Comparison of ENCODE assay signal across 19 cellular contexts in the genomic region with DNA sequence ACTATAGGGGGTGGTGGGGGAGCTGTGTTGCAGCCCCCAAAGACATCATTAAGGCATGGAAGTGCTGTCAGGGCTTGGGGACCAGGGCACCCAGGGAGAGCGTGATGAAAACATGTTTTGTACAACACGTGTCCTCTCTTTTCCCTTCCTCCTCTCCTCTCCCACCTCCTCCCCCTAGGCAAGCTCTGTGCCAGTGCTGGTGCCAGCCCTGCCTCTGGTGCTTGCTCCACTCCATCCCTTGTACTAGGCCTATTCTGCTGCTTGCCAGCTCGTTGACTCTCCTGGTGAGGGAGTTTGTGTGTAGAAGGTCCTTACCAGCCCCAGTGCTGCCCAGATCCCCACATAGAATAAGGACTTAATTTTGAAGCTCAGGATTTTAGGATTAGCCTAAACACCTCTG. TPM values are rescaled to one million over a fixed set of nuclear protein-coding genes. Genes with fewer than 3 reads are reported as not detected.
DNase-seq lines count a peak whose midpoint lies in the region; ATAC-seq, FAIRE-seq and TF ChIP-seq lines count a peak whose summit lies in the region.
"Had no signal": no experiment of that assay in that cellular context is flagged by ENCODE, and none has a peak within 500 bp of the region (broad histone marks: within the 10 kb centered on the region; RNA-seq: fewer than 3 reads in every experiment).

No MANE protein-coding gene starts in this region.

- no peaks in the 10 kb centered on the region for H3K9me3 Mint-ChIP-seq in stimulated activated naive CD8-positive, alpha-beta T cell treated with anti-CD3 and anti-CD28 coated beads, Interleukin-15, Interleukin-2, amounts not matched to agents 100 ng/mL and 50 ng/mL, for 24 hours
- no peaks in the 10 kb centered on the region for H3K9me3 Mint-ChIP-seq in stimulated activated naive CD8-positive, alpha-beta T cell treated with anti-CD3 and anti-CD28 coated beads, Interleukin-15, amount 100 ng/mL, for 72 hours
- no peaks in the 10 kb centered on the region for H3K9me3 Mint-ChIP-seq in activated T-helper 17 cell treated with anti-CD3 and anti-CD28 coated beads, Interleukin-2, amount 50 U/mL, for 72 hours
- H3K9me3 Mint-ChIP-seq in mesothelial cell of epicardium (no peaks in the 10 kb centered on the region), endothelial cell (ENCODE audit: unreplicated experiment) (no peaks in the 10 kb centered on the region)
- H3K9me3 Mint-ChIP-seq: activated naive CD4-positive, alpha-beta T cell treated with anti-CD3 and anti-CD28 coated beads, Interleukin-2, amount 50 U/mL, for 72 hours had no signal

- ATAC-seq in stimulated activated naive CD8-positive, alpha-beta T cell treated with anti-CD3 and anti-CD28 coated beads, Interleukin-15, amount 100 ng/mL, for 72 hours = no peak
- no peak for ATAC-seq in activated T-helper 17 cell treated with anti-CD3 and anti-CD28 coated beads, Interleukin-2, amount 50 U/mL, for 72 hours (replicated peaks)
- no peak for ATAC-seq in GM18868 (IDR thresholded peaks at IDR 0.05; ENCODE audit: unreplicated experiment)
- ATAC-seq: activated CD4-positive, CD25-positive, alpha-beta regulatory T cell treated with anti-CD3 and anti-CD28 coated beads, Interleukin-2, amount 50 U/mL, for 24 hours; activated naive CD4-positive, alpha-beta T cell treated with anti-CD3 and anti-CD28 coated beads, Interleukin-2, amount 50 U/mL, for 72 hours; heart left ventricle had no signal

- H3K36me3 Mint-ChIP-seq in stimulated activated naive CD8-positive, alpha-beta T cell treated with anti-CD3 and anti-CD28 coated beads, Interleukin-15, Interleukin-2, amounts not matched to agents 100 ng/mL and 50 ng/mL, for 24 hours (ENCODE audit: low read depth) = no peaks in the 10 kb centered on the region
- H3K36me3 Mint-ChIP-seq in activated T-helper 17 cell treated with anti-CD3 and anti-CD28 coated beads, Interleukin-2, amount 50 U/mL, for 72 hours (ENCODE audit: low read depth) = peaks cover 7% of the 10 kb centered on the region
- no peaks in the 10 kb centered on the region for H3K36me3 Mint-ChIP-seq in mesothelial cell of epicardium
- peaks cover 3% of the 10 kb centered on the region for H3K36me3 Mint-ChIP-seq in endothelial cell (ENCODE audit: low read depth, unreplicated experiment)
- H3K36me3 Mint-ChIP-seq: activated naive CD4-positive, alpha-beta T cell treated with anti-CD3 and anti-CD28 coated beads, Interleukin-2, amount 50 U/mL, for 72 hours had no signal

- H3K27ac Mint-ChIP-seq in stimulated activated naive CD8-positive, alpha-beta T cell treated with anti-CD3 and anti-CD28 coated beads, Interleukin-15, Interleukin-2, amounts not matched to agents 100 ng/mL and 50 ng/mL, for 24 hours = peak overlapping the region; percentile 87
- H3K27ac Mint-ChIP-seq in stimulated activated naive CD8-positive, alpha-beta T cell treated with anti-CD3 and anti-CD28 coated beads, Interleukin-15, amount 100 ng/mL, for 72 hours = no peak overlapping the region
- H3K27ac Mint-ChIP-seq in activated T-helper 17 cell treated with anti-CD3 and anti-CD28 coated beads, Interleukin-2, amount 50 U/mL, for 72 hours = peak overlapping the region; percentile 94
- peak overlapping the region; percentile 65 for H3K27ac Mint-ChIP-seq in mesothelial cell of epicardium
- no peak overlapping the region for H3K27ac Mint-ChIP-seq in endothelial cell (ENCODE audit: unreplicated experiment)

- no peaks in the 10 kb centered on the region for H3K27me3 Mint-ChIP-seq in stimulated activated naive CD8-positive, alpha-beta T cell treated with anti-CD3 and anti-CD28 coated beads, Interleukin-15, Interleukin-2, amounts not matched to agents 100 ng/mL and 50 ng/mL, for 24 hours
- H3K27me3 Mint-ChIP-seq in stimulated activated naive CD8-positive, alpha-beta T cell treated with anti-CD3 and anti-CD28 coated beads, Interleukin-15, amount 100 ng/mL, for 72 hours = no peaks in the 10 kb centered on the region
- no peaks in the 10 kb centered on the region for H3K27me3 Mint-ChIP-seq in activated T-helper 17 cell treated with anti-CD3 and anti-CD28 coated beads, Interleukin-2, amount 50 U/mL, for 72 hours
- H3K27me3 Mint-ChIP-seq in mesothelial cell of epicardium (ENCODE audit: low read depth) (no peaks in the 10 kb centered on the region), endothelial cell (ENCODE audit: unreplicated experiment) (peaks cover 11% of the 10 kb centered on the region)

- FAIRE-seq in frontal cortex (lab: Jason Lieb, UNC) = no peak
- FAIRE-seq: keratinocyte had no signal

- DNase-seq in stimulated activated naive CD8-positive, alpha-beta T cell treated with anti-CD3 and anti-CD28 coated beads, Interleukin-15, amount 100 ng/mL, for 72 hours = no peak
- DNase-seq in mesothelial cell of epicardium (ENCODE audit: low spot score in 2 of 2, unreplicated experiment in 2 of 2) = no peak
- no peak for DNase-seq in activated naive CD4-positive, alpha-beta T cell treated with Interleukin-2 at 50 U/mL for 16 hours
- no peak for DNase-seq in frontal cortex (ENCODE audit: low spot score in 2 of 2)
- no peak for DNase-seq in endothelial cell (ENCODE audit: low spot score)
- DNase-seq: brain microvascular endothelial cell; Caco-2; dorsolateral prefrontal cortex; heart left ventricle; NCI-H146; SIG-M5; stimulated activated naive CD4-positive, alpha-beta T cell had no signal

- no peak overlapping the region for H3K4me3 Mint-ChIP-seq in stimulated activated naive CD8-positive, alpha-beta T cell treated with anti-CD3 and anti-CD28 coated beads, Interleukin-15, Interleukin-2, amounts not matched to agents 100 ng/mL and 50 ng/mL, for 24 hours
- no peak overlapping the region for H3K4me3 Mint-ChIP-seq in stimulated activated naive CD8-positive, alpha-beta T cell treated with anti-CD3 and anti-CD28 coated beads, Interleukin-15, amount 100 ng/mL, for 72 hours
- H3K4me3 Mint-ChIP-seq in activated T-helper 17 cell treated with anti-CD3 and anti-CD28 coated beads, Interleukin-2, amount 50 U/mL, for 72 hours = peak overlapping the region; percentile 86
- H3K4me3 Mint-ChIP-seq in mesothelial cell of epicardium (no peak overlapping the region), endothelial cell (ENCODE audit: unreplicated experiment) (no peak overlapping the region)

- TF ChIP-seq CTCF in mesothelial cell of epicardium (IDR thresholded peaks at IDR 0.05; ENCODE audit: unreplicated experiment) = no peak
- no peak for TF ChIP-seq CTCF in endothelial cell (IDR thresholded peaks at IDR 0.05; ENCODE audit: unreplicated experiment)

- H3K4me1 Mint-ChIP-seq in stimulated activated naive CD8-positive, alpha-beta T cell treated with anti-CD3 and anti-CD28 coated beads, Interleukin-15, Interleukin-2, amounts not matched to agents 100 ng/mL and 50 ng/mL, for 24 hours (ENCODE audit: low read depth) = peaks cover 63% of the 10 kb centered on the region
- peaks cover 63% of the 10 kb centered on the region for H3K4me1 Mint-ChIP-seq in stimulated activated naive CD8-positive, alpha-beta T cell treated with anti-CD3 and anti-CD28 coated beads, Interleukin-15, amount 100 ng/mL, for 72 hours
- peaks cover 39% of the 10 kb centered on the region for H3K4me1 Mint-ChIP-seq in activated T-helper 17 cell treated with anti-CD3 and anti-CD28 coated beads, Interleukin-2, amount 50 U/mL, for 72 hours
- H3K4me1 Mint-ChIP-seq in mesothelial cell of epicardium (peaks cover 52% of the 10 kb centered on the region), endothelial cell (ENCODE audit: unreplicated experiment) (peaks cover 25% of the 10 kb centered on the region)

RNA-seq across cellular contexts. Expression of a gene that starts 3.2 kb away (rescaled TPM):
- total RNA-seq in activated T-helper 17 cell treated with anti-CD3 and anti-CD28 coated beads, Interleukin-2, amount 50 U/mL, for 72 hours = 10 to 100 TPM; 28.5 to 58.3 TPM
- total RNA-seq in mesothelial cell of epicardium (66.6 to 72.2 TPM (median 71.6 TPM) in 3 replicates), frontal cortex (1.6 TPM), endothelial cell (ENCODE audit: unreplicated experiment) (7.9 TPM)

RNA-seq across cellular contexts. Expression of a gene that starts 28.1 kb away (rescaled TPM):
- 100 to 1,000 TPM; 183 to 187 TPM for total RNA-seq in activated T-helper 17 cell treated with anti-CD3 and anti-CD28 coated beads, Interleukin-2, amount 50 U/mL, for 72 hours
- 3.2 to 4.9 TPM (median 4.6 TPM) in 3 replicates for total RNA-seq in mesothelial cell of epicardium
- not detected for total RNA-seq in frontal cortex
- total RNA-seq in endothelial cell (ENCODE audit: unreplicated experiment) = 0.56 TPM
- total RNA-seq: lung microvascular endothelial cell had no signal

RNA-seq across cellular contexts. Expression of a gene that starts 32.9 kb away (rescaled TPM):
- 10 to 100 TPM; 80.1 to 92.1 TPM for total RNA-seq in activated T-helper 17 cell treated with anti-CD3 and anti-CD28 coated beads, Interleukin-2, amount 50 U/mL, for 72 hours
- total RNA-seq in mesothelial cell of epicardium (15.7 to 20.8 TPM (median 15.9 TPM) in 3 replicates), frontal cortex (1.2 TPM), endothelial cell (ENCODE audit: unreplicated experiment) (11.8 TPM)

RNA-seq across cellular contexts. Expression of a gene that starts 54.4 kb away (rescaled TPM):
- 10 to 100 TPM; 29.8 to 43.5 TPM for total RNA-seq in activated T-helper 17 cell treated with anti-CD3 and anti-CD28 coated beads, Interleukin-2, amount 50 U/mL, for 72 hours
- total RNA-seq in mesothelial cell of epicardium = 120 to 129 TPM (median 125 TPM) in 3 replicates
- 11.8 TPM for total RNA-seq in frontal cortex
- total RNA-seq in endothelial cell (ENCODE audit: unreplicated experiment) = 23.8 TPM

RNA-seq across cellular contexts. Expression of a gene that starts 54.6 kb away (rescaled TPM):
- 10 to 100 TPM; 41.8 to 42.3 TPM for total RNA-seq in activated T-helper 17 cell treated with anti-CD3 and anti-CD28 coated beads, Interleukin-2, amount 50 U/mL, for 72 hours
- 96.5 to 105 TPM (median 97.5 TPM) in 3 replicates for total RNA-seq in mesothelial cell of epicardium
- total RNA-seq in frontal cortex = 17.1 TPM
- 47.6 TPM for total RNA-seq in endothelial cell (ENCODE audit: unreplicated experiment)

Comparison
In these comparisons a context has a peak if more than half of its experiments do, and no peak if none do; other contexts are left out.
1. H3K27ac Mint-ChIP-seq: peak in stimulated activated naive CD8-positive, alpha-beta T cell treated with anti-CD3 and anti-CD28 coated beads, Interleukin-15, Interleukin-2, amounts not matched to agents 100 ng/mL and 50 ng/mL, for 24 hours (single experiment), activated T-helper 17 cell treated with anti-CD3 and anti-CD28 coated beads, Interleukin-2, amount 50 U/mL, for 72 hours (single experiment) and mesothelial cell of epicardium (single experiment); none in stimulated activated naive CD8-positive, alpha-beta T cell treated with anti-CD3 and anti-CD28 coated beads, Interleukin-15, amount 100 ng/mL, for 72 hours (0 of 2) and endothelial cell (single experiment).
2. RNA of a gene that starts 28.1 kb away (total RNA-seq): 183 to 187 TPM in activated T-helper 17 cell treated with anti-CD3 and anti-CD28 coated beads, Interleukin-2, amount 50 U/mL, for 72 hours; 3.2 to 4.9 TPM in mesothelial cell of epicardium, 0.56 TPM in endothelial cell (single experiment) and not detected in frontal cortex (single experiment); every median in the first group is over 10 times any median in the second.